In the genomic region with DNA sequence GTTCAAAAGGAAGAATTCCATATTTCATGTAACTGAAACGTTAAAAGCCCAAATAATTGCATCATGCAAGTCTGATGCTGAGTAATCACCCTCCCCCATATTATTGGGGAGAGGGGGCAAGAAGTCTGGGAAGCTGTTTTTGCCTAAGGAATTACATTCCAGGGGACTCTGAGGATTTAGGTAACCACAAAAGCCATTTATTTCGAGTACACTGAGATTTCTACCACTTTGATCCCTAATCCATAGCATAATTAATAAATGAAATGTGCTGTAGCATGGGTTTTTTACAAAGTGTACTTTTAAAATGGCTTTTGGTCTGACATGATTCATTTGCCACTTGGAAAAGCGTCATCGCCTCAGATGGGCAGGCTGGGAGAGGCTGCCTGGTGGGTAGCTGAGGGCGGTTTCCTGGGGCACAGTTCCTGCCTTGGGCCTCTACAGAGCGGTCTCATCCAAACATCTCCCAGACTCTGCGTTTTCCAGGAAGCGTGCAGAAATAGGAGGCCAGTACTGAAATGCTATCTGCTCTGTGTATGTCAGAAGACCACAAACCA, we compare ENCODE assay signal across 13 cellular contexts.
A peak's percentile ranks its signal among the peaks of the same experiment; 100 is the strongest.
DNase-seq lines count a peak whose midpoint lies in the region; ATAC-seq and TF ChIP-seq lines count a peak whose summit lies in the region.
"Had no signal": no experiment of that assay in that cellular context is flagged by ENCODE, and none has a peak within 500 bp of the region (broad histone marks: within the 10 kb centered on the region; RNA-seq: fewer than 3 reads in every experiment).

No MANE protein-coding gene starts in this region.

- H3K4me1 ChIP-seq in RWPE2 (ENCODE audit: insufficient read depth, poor library complexity, severe bottlenecking) (peaks cover 54% of the 10 kb centered on the region), ovary (ENCODE audit: insufficient read depth) (peaks cover 49% of the 10 kb centered on the region), testis (peaks cover 45% of the 10 kb centered on the region)

- H3K4me3 ChIP-seq in RWPE2 (ENCODE audit: severe bottlenecking) (no peak overlapping the region), skeletal muscle cell (ENCODE audit: low read depth, low read length) (no peak overlapping the region), ovary (no peak overlapping the region), testis (no peak overlapping the region)

- H3K4me3 Mint-ChIP-seq in activated naive CD8-positive, alpha-beta T cell treated with anti-CD3 and anti-CD28 coated beads, Interleukin-2, amount 50 U/mL, for 24 hours: no peak overlapping the region
- H3K4me3 Mint-ChIP-seq: activated T-cell treated with anti-CD3 and anti-CD28 coated beads, Interleukin-2, amount 50 U/mL, for 4 hours; IgD-negative memory B cell had no signal

- H3K27me3 ChIP-seq in RWPE2 (ENCODE audit: insufficient read depth, poor library complexity, severe bottlenecking): no peaks in the 10 kb centered on the region
- no peaks in the 10 kb centered on the region for H3K27me3 ChIP-seq in ovary
- no peaks in the 10 kb centered on the region for H3K27me3 ChIP-seq in testis

- H3K27ac Mint-ChIP-seq in activated naive CD8-positive, alpha-beta T cell treated with anti-CD3 and anti-CD28 coated beads, Interleukin-2, amount 50 U/mL, for 24 hours: no peak overlapping the region
- H3K27ac Mint-ChIP-seq: IgD-negative memory B cell had no signal

- TF ChIP-seq CTCF in RWPE2 (IDR thresholded peaks at IDR 0.05; ENCODE audit: poor library complexity, severe bottlenecking): no peak
- no peak for TF ChIP-seq CTCF in ovary (IDR thresholded peaks at IDR 0.05)
- no peak for TF ChIP-seq CTCF in testis (IDR thresholded peaks at IDR 0.05)

- no peak for TF ChIP-seq EP300 in ovary (IDR thresholded peaks at IDR 0.05)

- H3K9me3 Mint-ChIP-seq in activated naive CD8-positive, alpha-beta T cell treated with anti-CD3 and anti-CD28 coated beads, Interleukin-2, amount 50 U/mL, for 24 hours: no peaks in the 10 kb centered on the region
- H3K9me3 Mint-ChIP-seq: activated T-cell treated with anti-CD3 and anti-CD28 coated beads, Interleukin-2, amount 50 U/mL, for 4 hours had no signal

- DNase-seq in Daoy (ENCODE audit: low read depth) (peak; percentile 92), RWPE2 (ENCODE audit: low spot score) (no peak), fibroblast of gingiva (ENCODE audit: low read depth) (peak; percentile 78), skeletal muscle cell (ENCODE audit: low read depth) (peak; percentile 79), ovary (no peak), testis (no peak)
- DNase-seq in activated naive CD8-positive, alpha-beta T cell treated with anti-CD3 and anti-CD28 coated beads, Interleukin-2, amount 50 U/mL, for 24 hours: no peak
- DNase-seq: activated T-cell treated with anti-CD3 and anti-CD28 coated beads, Interleukin-2, amount 50 U/mL, for 4 hours; NCI-H524 treated with DMSO at 0.1 percent for 48 hours; stimulated activated naive CD4-positive, alpha-beta T cell had no signal

- TF ChIP-seq POLR2A in ovary (IDR thresholded peaks at IDR 0.05) (no peak), testis (IDR thresholded peaks at IDR 0.05) (no peak)

- ATAC-seq in RWPE2 (ENCODE audit: low read depth) (peak; percentile 78), HG03571 (IDR thresholded peaks at IDR 0.05; ENCODE audit: unreplicated experiment) (no peak)
- no peak for ATAC-seq in activated naive CD8-positive, alpha-beta T cell treated with anti-CD3 and anti-CD28 coated beads, Interleukin-2, amount 50 U/mL, for 24 hours
- ATAC-seq: activated T-cell treated with anti-CD3 and anti-CD28 coated beads, Interleukin-2, amount 50 U/mL, for 4 hours; sciatic nerve had no signal

- H3K36me3 Mint-ChIP-seq in activated naive CD8-positive, alpha-beta T cell treated with anti-CD3 and anti-CD28 coated beads, Interleukin-2, amount 50 U/mL, for 24 hours (ENCODE audit: low read depth): no peaks in the 10 kb centered on the region

- H3K27me3 Mint-ChIP-seq in activated naive CD8-positive, alpha-beta T cell treated with anti-CD3 and anti-CD28 coated beads, Interleukin-2, amount 50 U/mL, for 24 hours: peaks cover 6% of the 10 kb centered on the region

- H3K36me3 ChIP-seq in RWPE2 (ENCODE audit: low read depth): no peaks in the 10 kb centered on the region
- H3K36me3 ChIP-seq in ovary: no peaks in the 10 kb centered on the region
- H3K36me3 ChIP-seq in testis (ENCODE audit: low read depth, missing control alignments): no peaks in the 10 kb centered on the region

- peaks cover 3% of the 10 kb centered on the region for H3K4me1 Mint-ChIP-seq in activated naive CD8-positive, alpha-beta T cell treated with anti-CD3 and anti-CD28 coated beads, Interleukin-2, amount 50 U/mL, for 24 hours
- H3K4me1 Mint-ChIP-seq: IgD-negative memory B cell had no signal

- 46 to 75% (median 59%) methylated on average over 8 of the region's 8 CpGs for WGBS in ovary, 3 donors
- 88 to 89% methylated on average over 8 of the region's 8 CpGs for WGBS in testis, 2 donors

- intact Hi-C loops in ovary (cut with DNase I) (loop anchor here in 1 of 4 donors (10.0 kb wide), 1 partner anchor 102 kb away; a partner anchor contains a TSS), testis (cut with DNase I; ENCODE audit: low total_unique reads) (no loop called here)

- H3K27ac ChIP-seq in RWPE2 (ENCODE audit: poor library complexity, severe bottlenecking): peak overlapping the region; percentile 76
- no peak overlapping the region for H3K27ac ChIP-seq in ovary
- H3K27ac ChIP-seq in testis: peak overlapping the region in 1 of 2 donors; percentile 11

- H3K9me3 ChIP-seq in RWPE2 (ENCODE audit: severe bottlenecking) (no peaks in the 10 kb centered on the region), ovary (no peaks in the 10 kb centered on the region), testis (no peaks in the 10 kb centered on the region)

Comparison
In these comparisons a context has a peak if more than half of its experiments do, and no peak if none do; other contexts are left out.
1. DNase-seq: peak in Daoy (single experiment), fibroblast of gingiva (single experiment) and skeletal muscle cell (single experiment); none in RWPE2 (single experiment), activated naive CD8-positive, alpha-beta T cell treated with anti-CD3 and anti-CD28 coated beads, Interleukin-2, amount 50 U/mL, for 24 hours (single experiment), ovary (0 of 5) and testis (single experiment).